ENCODE assay signal across 19 cellular contexts in the genomic region with DNA sequence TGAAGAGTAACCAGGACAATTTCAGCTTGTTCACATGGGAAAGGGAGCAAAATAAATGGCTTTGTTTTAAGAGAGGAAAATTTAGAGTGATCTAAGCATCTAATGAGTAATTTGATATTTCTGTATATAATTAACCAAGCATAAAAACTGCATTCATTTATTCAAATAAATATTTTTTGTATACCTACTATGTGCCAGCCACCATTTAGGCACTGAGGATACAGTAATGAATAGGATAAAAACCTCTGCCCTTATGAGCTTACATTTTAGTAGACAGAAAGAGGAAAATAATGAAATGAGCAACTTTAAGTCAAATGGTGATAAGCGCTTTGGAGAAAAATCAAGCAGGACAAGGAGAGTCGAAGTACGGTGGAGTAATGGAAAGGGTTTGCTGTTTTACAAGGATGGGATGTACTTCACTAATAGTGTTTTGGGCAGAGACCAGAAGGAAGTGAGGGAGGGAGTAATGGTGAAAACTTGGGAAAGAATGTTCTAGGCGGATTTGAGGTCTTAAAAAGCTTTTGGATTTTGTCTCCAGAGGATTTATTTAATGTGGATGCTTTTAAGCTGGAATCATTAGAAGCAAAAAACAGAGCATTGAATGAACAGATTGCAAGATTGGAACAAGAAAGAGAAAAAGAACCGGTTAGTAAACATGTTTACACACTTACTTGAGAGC. TPM values are rescaled to one million over a fixed set of nuclear protein-coding genes. Genes with fewer than 3 reads are reported as not detected.
DNase-seq lines count a peak whose midpoint lies in the region; ATAC-seq and TF ChIP-seq lines count a peak whose summit lies in the region.
"Had no signal": no experiment of that assay in that cellular context is flagged by ENCODE, and none has a peak within 500 bp of the region (broad histone marks: within the 10 kb centered on the region; RNA-seq: fewer than 3 reads in every experiment).

No MANE protein-coding gene starts in this region.

- peak overlapping the region; percentile 39 to 79 (median 65) for H3K4me3 Mint-ChIP-seq in CD4-positive, CD25-positive, alpha-beta regulatory T cell
- H3K4me3 Mint-ChIP-seq in activated naive CD8-positive, alpha-beta T cell treated with anti-CD3 and anti-CD28 coated beads, Interleukin-2, amount 50 U/mL, for 24 hours: peak overlapping the region; percentile 60
- H3K4me3 Mint-ChIP-seq in naive thymus-derived CD8-positive, alpha-beta T cell: peak overlapping the region in 9 of 10 donors; percentile 21 to 83 (median 74)
- H3K4me3 Mint-ChIP-seq: H9 had no signal

- POLR2A ChIA-PET in naive thymus-derived CD8-positive, alpha-beta T cell (lab: Charles Lee): interaction anchor here (0.6 to 9.9 kb wide), 11 partner anchors 9 to 1776 kb away, joined by 3 to 111 read pairs (median 4); partner anchors contain the start of genes METTL4, NDC80 and SMCHD1

- H3K36me3 ChIP-seq in CD4-positive, CD25-positive, alpha-beta regulatory T cell (ENCODE audit: control insufficient read depth, insufficient read depth, low read length): no peaks in the 10 kb centered on the region
- peaks cover 94% of the 10 kb centered on the region for H3K36me3 ChIP-seq in DND-41 (ENCODE audit: insufficient read depth, low read length)

- no peak overlapping the region for H3K4me2 ChIP-seq in DND-41 (ENCODE audit: insufficient read depth, low read length)

- DNase-seq in CD4-positive, CD25-positive, alpha-beta regulatory T cell: no peak
- no peak for DNase-seq in DND-41
- DNase-seq in activated naive CD8-positive, alpha-beta T cell treated with anti-CD3 and anti-CD28 coated beads, Interleukin-2, amount 50 U/mL, for 24 hours: no peak
- DNase-seq in naive thymus-derived CD8-positive, alpha-beta T cell: peak in 1 of 10 donors; percentile 12
- no peak for DNase-seq in NCI-H1930 (lab: John Stamatoyannopoulos, UW)
- no peak for DNase-seq in iPS-NIHi11 (ENCODE audit: low spot score)
- DNase-seq in AG08395 (ENCODE audit: low spot score): no peak
- DNase-seq: activated CD8-positive, alpha-beta memory T cell treated with anti-CD3 and anti-CD28 coated beads for 24 hours; body of pancreas; effector memory CD4-positive, alpha-beta T cell; H9; heart right ventricle; IMR-90; left ventricle myocardium superior; NCI-H1694; occipital lobe; stimulated activated CD4-positive, alpha-beta T cell treated with anti-CD3 and anti-CD28 coated beads, Interleukin-2, amount 100 ng/mL, for 24 hours; stimulated activated naive CD4-positive, alpha-beta T cell treated with Interleukin-2 at 50 U/mL for 16 hours had no signal

- peaks cover 18% of the 10 kb centered on the region for H3K79me2 ChIP-seq in DND-41 (ENCODE audit: insufficient read depth, low read length)

- TF ChIP-seq CTCF in DND-41 (IDR thresholded peaks at IDR 0.05; ENCODE audit: borderline replicate concordance, extremely low read depth, low read length, poor library complexity, severe bottlenecking): no peak

- peaks cover 43% of the 10 kb centered on the region for H3K4me1 ChIP-seq in CD4-positive, CD25-positive, alpha-beta regulatory T cell (ENCODE audit: control insufficient read depth, insufficient read depth, low read length, poor library complexity, severe bottlenecking)
- H3K4me1 ChIP-seq in DND-41 (ENCODE audit: insufficient read depth, low read length): peaks cover 35% of the 10 kb centered on the region
- H3K4me1 ChIP-seq: body of pancreas had no signal

- no peaks in the 10 kb centered on the region for H3K9me3 Mint-ChIP-seq in CD4-positive, CD25-positive, alpha-beta regulatory T cell
- no peaks in the 10 kb centered on the region for H3K9me3 Mint-ChIP-seq in activated naive CD8-positive, alpha-beta T cell treated with anti-CD3 and anti-CD28 coated beads, Interleukin-2, amount 50 U/mL, for 24 hours
- H3K9me3 Mint-ChIP-seq in naive thymus-derived CD8-positive, alpha-beta T cell: no peaks in the 10 kb centered on the region
- H3K9me3 Mint-ChIP-seq: H9 had no signal

- peak overlapping the region; percentile 65 for H3K4me3 ChIP-seq in CD4-positive, CD25-positive, alpha-beta regulatory T cell (ENCODE audit: low read depth, low read length)
- no peak overlapping the region for H3K4me3 ChIP-seq in DND-41 (ENCODE audit: low read depth in 1 of 2, low read length in 2 of 2)
- H3K4me3 ChIP-seq: body of pancreas had no signal

- no peaks in the 10 kb centered on the region for H3K9me3 ChIP-seq in CD4-positive, CD25-positive, alpha-beta regulatory T cell (ENCODE audit: control insufficient read depth in 2 of 2, low read length in 2 of 2)
- H3K9me3 ChIP-seq in DND-41 (ENCODE audit: insufficient read depth, low read length, severe bottlenecking): no peaks in the 10 kb centered on the region
- H3K9me3 ChIP-seq: body of pancreas, heart right ventricle had no signal

- peak overlapping the region; percentile 78 for H3K27ac ChIP-seq in CD4-positive, CD25-positive, alpha-beta regulatory T cell (ENCODE audit: insufficient read depth, low read length, poor library complexity, severe bottlenecking)
- peak overlapping the region; percentile 55 for H3K27ac ChIP-seq in DND-41 (ENCODE audit: low read length)

- ATAC-seq in CD4-positive, CD25-positive, alpha-beta regulatory T cell (ENCODE audit: low read depth in 2 of 2): no peak
- ATAC-seq in DND-41 (ENCODE audit: insufficient read depth, low read depth) (0 out of 3 replicates have a peak, but pooled peaks have one; percentile 1), GM19397 (IDR thresholded peaks at IDR 0.05; ENCODE audit: unreplicated experiment) (no peak)
- no peak for ATAC-seq in activated naive CD8-positive, alpha-beta T cell treated with anti-CD3 and anti-CD28 coated beads, Interleukin-2, amount 50 U/mL, for 24 hours
- ATAC-seq in naive thymus-derived CD8-positive, alpha-beta T cell: no peak
- ATAC-seq: left ventricle myocardium superior had no signal

- H3K4me1 Mint-ChIP-seq in CD4-positive, CD25-positive, alpha-beta regulatory T cell: peaks cover 32 to 60% (median 44%) of the 10 kb centered on the region in 4 donors
- peaks cover 58% of the 10 kb centered on the region for H3K4me1 Mint-ChIP-seq in activated naive CD8-positive, alpha-beta T cell treated with anti-CD3 and anti-CD28 coated beads, Interleukin-2, amount 50 U/mL, for 24 hours
- peaks cover 14 to 48% (median 39%) of the 10 kb centered on the region in 4 donors for H3K4me1 Mint-ChIP-seq in naive thymus-derived CD8-positive, alpha-beta T cell

- no peaks in the 10 kb centered on the region for H3K27me3 Mint-ChIP-seq in CD4-positive, CD25-positive, alpha-beta regulatory T cell
- no peaks in the 10 kb centered on the region for H3K27me3 Mint-ChIP-seq in activated naive CD8-positive, alpha-beta T cell treated with anti-CD3 and anti-CD28 coated beads, Interleukin-2, amount 50 U/mL, for 24 hours
- no peaks in the 10 kb centered on the region for H3K27me3 Mint-ChIP-seq in naive thymus-derived CD8-positive, alpha-beta T cell

- H3K36me3 Mint-ChIP-seq in CD4-positive, CD25-positive, alpha-beta regulatory T cell: peaks cover 8% of the 10 kb centered on the region
- peaks cover 72% of the 10 kb centered on the region for H3K36me3 Mint-ChIP-seq in activated naive CD8-positive, alpha-beta T cell treated with anti-CD3 and anti-CD28 coated beads, Interleukin-2, amount 50 U/mL, for 24 hours (ENCODE audit: low read depth)
- H3K36me3 Mint-ChIP-seq in naive thymus-derived CD8-positive, alpha-beta T cell: no peaks in the 10 kb centered on the region

- peak overlapping the region; percentile 6; the same call in 1 of the 2 replicates for H3K9ac ChIP-seq in DND-41 (ENCODE audit: low read depth, low read length)

- H3K27me3 ChIP-seq in CD4-positive, CD25-positive, alpha-beta regulatory T cell (ENCODE audit: control insufficient read depth, insufficient read depth, low read length): no peaks in the 10 kb centered on the region
- no peaks in the 10 kb centered on the region for H3K27me3 ChIP-seq in DND-41 (ENCODE audit: insufficient read depth, low read length, poor library complexity)
- H3K27me3 ChIP-seq: body of pancreas, heart right ventricle had no signal

- H4K20me1 ChIP-seq in DND-41 (ENCODE audit: insufficient read depth, low read length): no peaks in the 10 kb centered on the region

- no peak overlapping the region for H2AFZ ChIP-seq in DND-41 (ENCODE audit: low read depth, low read length)

- peak overlapping the region; percentile 92 to 100 (median 93) for H3K27ac Mint-ChIP-seq in CD4-positive, CD25-positive, alpha-beta regulatory T cell
- H3K27ac Mint-ChIP-seq in activated naive CD8-positive, alpha-beta T cell treated with anti-CD3 and anti-CD28 coated beads, Interleukin-2, amount 50 U/mL, for 24 hours: peak overlapping the region; percentile 90
- peak overlapping the region; percentile 73 to 99 (median 93) for H3K27ac Mint-ChIP-seq in naive thymus-derived CD8-positive, alpha-beta T cell

RNA-seq across cellular contexts. Expression of gene NDC80, which starts 17.4 kb away (rescaled TPM):
- total RNA-seq in CD4-positive, CD25-positive, alpha-beta regulatory T cell: 20.3 TPM
- 10 to 100 TPM in 3 of 4 donors, 1 to 10 TPM in 1; 9.5 to 18.7 (median 11.1) TPM for polyA plus RNA-seq in CD4-positive, CD25-positive, alpha-beta regulatory T cell
- 1 to 10 TPM; 3.2 to 3.3 TPM for total RNA-seq in naive thymus-derived CD8-positive, alpha-beta T cell
- polyA plus RNA-seq in naive thymus-derived CD8-positive, alpha-beta T cell: 1 to 10 TPM; 1.7 to 2.9 (median 1.9) TPM
- total RNA-seq: body of pancreas had no signal

RNA-seq across cellular contexts. Expression of gene METTL4, which starts 17.5 kb away (rescaled TPM):
- total RNA-seq in CD4-positive, CD25-positive, alpha-beta regulatory T cell: 23.3 TPM
- 10 to 100 TPM; 15.1 to 20.8 (median 18.0) TPM for polyA plus RNA-seq in CD4-positive, CD25-positive, alpha-beta regulatory T cell
- 10 to 100 TPM; 40.6 to 41.6 TPM for total RNA-seq in naive thymus-derived CD8-positive, alpha-beta T cell
- 10 to 100 TPM; 14.7 to 17.5 (median 16.9) TPM for polyA plus RNA-seq in naive thymus-derived CD8-positive, alpha-beta T cell
